In genomic region chr2:48420512-48421197, GRCh38 we compare ENCODE assay signal across 8 cellular contexts. TPM values are rescaled to one million over a fixed set of nuclear protein-coding genes. Genes with fewer than 3 reads are reported as not detected.
DNase-seq lines count a peak whose midpoint lies in the region; ATAC-seq, FAIRE-seq and TF ChIP-seq lines count a peak whose summit lies in the region.

No MANE protein-coding gene starts in this region.

- peaks cover 3% of the 10 kb centered on the region for H3K9me1 ChIP-seq in keratinocyte (ENCODE audit: control insufficient read depth, extremely low read depth, insufficient read depth, low read length)

- no peaks in the 10 kb centered on the region for H3K36me3 ChIP-seq in keratinocyte (ENCODE audit: control insufficient read depth in 2 of 2, extremely low read depth in 1 of 2, insufficient read depth in 2 of 2, low read length in 2 of 2)

- dilution Hi-C loops in keratinocyte (cut with MboI; ENCODE audit: extremely low pct_ligation_motif_present, low sequenced_read_pairs): no loop called here

- H3K27ac ChIP-seq in caudate nucleus (ENCODE audit: low read depth, low read length) (peak overlapping the region; percentile 27), keratinocyte (ENCODE audit: control insufficient read depth, insufficient read depth, low read length) (peak overlapping the region; percentile 81)

- no peak overlapping the region for H3K4me3 ChIP-seq in keratinocyte (ENCODE audit: control insufficient read depth in 2 of 3, extremely low read depth in 1 of 3, insufficient read depth in 2 of 3, low read depth in 1 of 3, low read length in 3 of 3)

- peak overlapping the region; percentile 24 for H3K9ac ChIP-seq in keratinocyte (ENCODE audit: control insufficient read depth, extremely low read depth, insufficient read depth, low read length)

- H3K27me3 ChIP-seq in keratinocyte (ENCODE audit: control insufficient read depth, extremely low read depth, insufficient read depth, low read length): no peaks in the 10 kb centered on the region

- FAIRE-seq in keratinocyte (lab: Jason Lieb, UNC): peak; percentile 91

- no peaks in the 10 kb centered on the region for H3K9me3 ChIP-seq in keratinocyte (ENCODE audit: control insufficient read depth, low read depth, low read length)

- no peaks in the 10 kb centered on the region for H4K20me1 ChIP-seq in keratinocyte (ENCODE audit: control insufficient read depth, extremely low read depth, insufficient read depth, low read length)

- ATAC-seq in GM19035 (IDR thresholded peaks at IDR 0.05; ENCODE audit: unreplicated experiment): peak; percentile 93
- peak; percentile 79 for ATAC-seq in HG03342 (IDR thresholded peaks at IDR 0.05; ENCODE audit: unreplicated experiment)

- TF ChIP-seq CTCF in AG09319 (IDR thresholded peaks at IDR 0.05; ENCODE audit: low read depth, low read length) (peak; percentile 97), keratinocyte (optimal IDR thresholded peaks at IDR 0.05 in 1 of 3, IDR thresholded peaks at IDR 0.05 in 1 of 3, conservative IDR thresholded peaks at IDR 0.05 in 1 of 3; ENCODE audit: extremely low read depth in 1 of 3, insufficient read depth in 2 of 3, low read length in 3 of 3) (peak; percentile 82 to 97 (median 93))

- H3K4me1 ChIP-seq in keratinocyte (ENCODE audit: control insufficient read depth, extremely low read depth, insufficient read depth, low read length): peaks cover 19% of the 10 kb centered on the region

- H3K79me2 ChIP-seq in keratinocyte (ENCODE audit: control insufficient read depth, insufficient read depth, low read length): no peaks in the 10 kb centered on the region

- peak overlapping the region; percentile 55 for H3K4me2 ChIP-seq in keratinocyte (ENCODE audit: control insufficient read depth, extremely low read depth, insufficient read depth, low read depth, low read length)

- H2AFZ ChIP-seq in keratinocyte (ENCODE audit: control insufficient read depth, low read length): peak overlapping the region; percentile 21

- peak; percentile 58 for DNase-seq in AG09319 (ENCODE audit: extremely low read depth, low read depth)
- DNase-seq in NCI-H345 treated with DMSO at 0.1 percent for 48 hours (lab: John Stamatoyannopoulos, UW; ENCODE audit: unreplicated experiment): peak; percentile 71
- peak; percentile 70 to 93 (median 82) for DNase-seq in activated CD4-positive, CD25-positive, alpha-beta regulatory T cell (lab: John Stamatoyannopoulos, UW)
- peak in 60 of 61 donors; percentile 24 to 93 (median 80) for DNase-seq in caudate nucleus (lab: John Stamatoyannopoulos, UW)
- peak; percentile 89 for DNase-seq in keratinocyte (ENCODE audit: low read depth, low spot score)
- peak; percentile 88 to 92 for DNase-seq in stimulated activated CD4-positive, alpha-beta T cell treated with anti-CD3 and anti-CD28 coated beads, Interleukin-15, amount 100 ng/mL, for 48 hours (ENCODE audit: low read depth in 2 of 2)

RNA-seq across cellular contexts. Expression of gene PPP1R21, which starts 19.9 kb away (rescaled TPM):
- 10.7 to 24.3 TPM (median 18.3 TPM) in 3 replicates for polyA plus RNA-seq in keratinocyte
- 30.0 TPM for polyA plus RNA-seq in keratinocyte (2011; ENCODE audit: low read depth)
- 9.1 and 16.9 TPM in 2 replicates for polyA plus RNA-seq in keratinocyte (2011; cell fraction: cytosol; rRNA removed)
- polyA plus RNA-seq in keratinocyte (2011; cell fraction: nucleus; rRNA removed): 33.0 and 33.2 TPM in 2 replicates
- 10.0 and 17.0 TPM in 2 replicates for polyA plus RNA-seq in keratinocyte (2012; ENCODE audit: low replicate concordance)
- polyA minus RNA-seq in keratinocyte: 8.0 to 25.4 TPM (median 9.3 TPM) in 3 replicates
- 6.5 TPM for polyA minus RNA-seq in keratinocyte (2011; cell fraction: cytosol; rRNA and poly(A)+ RNA removed)
- polyA minus RNA-seq in keratinocyte (2011; cell fraction: nucleus; rRNA and poly(A)+ RNA removed): 9.8 and 29.4 TPM in 2 replicates
